Comparison of ENCODE assay signal across 8 cellular contexts in genomic region chr2:219161097-219161496, GRCh38. TPM values are rescaled to one million over a fixed set of nuclear protein-coding genes. Genes with fewer than 3 reads are reported as not detected.
DNase-seq lines count a peak whose midpoint lies in the region; ATAC-seq and TF ChIP-seq lines count a peak whose summit lies in the region.

No MANE protein-coding gene starts in this region.

- peak overlapping the region; percentile 93 for H3K4me3 Mint-ChIP-seq in neural progenitor cell

- H3K4me1 Mint-ChIP-seq in neural progenitor cell, result peaks cover 14% of the 10 kb centered on the region

- H3F3A ChIP-seq in neural progenitor cell (ENCODE audit: low read depth), result peaks cover 27% of the 10 kb centered on the region

- peak overlapping the region; percentile 77 to 94 (median 88); a peak in 20 of 22 replicates for H3K9ac ChIP-seq in BLaER1 treated with 17β-estradiol and CSF1 and Interleukin-3, amounts not matched to agents 10 nM and 100 nM
- no peak overlapping the region for H3K9ac ChIP-seq in neural progenitor cell

- H3K79me2 ChIP-seq in neural progenitor cell (ENCODE audit: low read depth), result no peaks in the 10 kb centered on the region

- H3K36me3 Mint-ChIP-seq in neural progenitor cell, result peaks cover 3% of the 10 kb centered on the region

- H3K27me3 Mint-ChIP-seq in neural progenitor cell (ENCODE audit: insufficient read depth, low read depth), result no peaks in the 10 kb centered on the region

- peaks cover 0 to 29% (median 0%) of the 10 kb centered on the region in 11 experiments; a peak in 6 of 22 replicates for H4K20me1 ChIP-seq in BLaER1 treated with 17β-estradiol and CSF1 and Interleukin-3, amounts not matched to agents 10 nM and 100 nM
- peaks cover 27% of the 10 kb centered on the region for H4K20me1 ChIP-seq in neural progenitor cell (ENCODE audit: low read depth)

- H3K27me3 ChIP-seq in BLaER1 treated with 17β-estradiol and CSF1 and Interleukin-3, amounts not matched to agents 10 nM and 100 nM, result no peaks in the 10 kb centered on the region
- H3K27me3 ChIP-seq in ectodermal cell (ENCODE audit: control insufficient read depth, insufficient read depth, low read length, poor library complexity, severe bottlenecking), result peaks cover 7% of the 10 kb centered on the region
- peaks cover 10% of the 10 kb centered on the region for H3K27me3 ChIP-seq in neural progenitor cell

- TF ChIP-seq CTCF in NB4 (IDR thresholded peaks at IDR 0.05; ENCODE audit: low read depth, low read length), result no peak
- TF ChIP-seq CTCF in neural progenitor cell (IDR thresholded peaks at IDR 0.05), result no peak

- no peak for DNase-seq in NB4 (ENCODE audit: low read depth)
- no peak for DNase-seq in neural progenitor cell (ENCODE audit: low spot score)
- DNase-seq in activated gamma-delta T cell (lab: John Stamatoyannopoulos, UW), result no peak
- DNase-seq in posterior vena cava (ENCODE audit: low spot score), result no peak

- no peak for ATAC-seq in HG03159 (IDR thresholded peaks at IDR 0.05; ENCODE audit: unreplicated experiment)
- no peak for ATAC-seq in HG02588 (IDR thresholded peaks at IDR 0.05; ENCODE audit: unreplicated experiment)

- H3K27ac Mint-ChIP-seq in neural progenitor cell, result no peak overlapping the region

- intact Hi-C loops in posterior vena cava (cut with DNase I), result loop anchor here (5.0 to 10.0 kb wide), 2 partner anchors 136 to 224 kb away; partner anchors contain the start of gene DNPEP (in 1 of the 2)

- H2AFZ ChIP-seq in neural progenitor cell (replicated peaks), result peak overlapping the region; percentile 86

- peaks cover 11 to 15% (median 14%) of the 10 kb centered on the region in 10 experiments for H3K4me1 ChIP-seq in BLaER1 treated with 17β-estradiol and CSF1 and Interleukin-3, amounts not matched to agents 10 nM and 100 nM
- H3K4me1 ChIP-seq in ectodermal cell (ENCODE audit: control insufficient read depth, insufficient read depth, low read length) (no peaks in the 10 kb centered on the region), neural progenitor cell (peaks cover 8% of the 10 kb centered on the region)

- TF ChIP-seq POLR2A in NB4 (IDR thresholded peaks at IDR 0.05; ENCODE audit: extremely low read depth, insufficient read length), result no peak

- peak overlapping the region; percentile 59 to 98 (median 80) for H3K4me2 ChIP-seq in BLaER1 treated with 17β-estradiol and CSF1 and Interleukin-3, amounts not matched to agents 10 nM and 100 nM
- peak overlapping the region; percentile 88 for H3K4me2 ChIP-seq in neural progenitor cell

- 71 to 72% methylated on average over 4 of the region's 4 CpGs for WGBS in ectodermal cell, 2 experiments

- peaks cover 11 to 32% (median 20%) of the 10 kb centered on the region in 11 experiments; a peak in 21 of 22 replicates for H3K36me3 ChIP-seq in BLaER1 treated with 17β-estradiol and CSF1 and Interleukin-3, amounts not matched to agents 10 nM and 100 nM
- no peaks in the 10 kb centered on the region for H3K36me3 ChIP-seq in ectodermal cell (ENCODE audit: control insufficient read depth, insufficient read depth, low read length)
- no peaks in the 10 kb centered on the region for H3K36me3 ChIP-seq in neural progenitor cell

- peak overlapping the region in 6 of 11 experiments; percentile 83 to 94 (median 90); a peak in 10 of 22 replicates for H3K27ac ChIP-seq in BLaER1 treated with 17β-estradiol and CSF1 and Interleukin-3, amounts not matched to agents 10 nM and 100 nM
- H3K27ac ChIP-seq in ectodermal cell (ENCODE audit: insufficient read depth, low read depth, low read length, poor library complexity, severe bottlenecking) (no peak overlapping the region), neural progenitor cell (no peak overlapping the region)

- no peaks in the 10 kb centered on the region for H3K9me3 ChIP-seq in BLaER1 treated with 17β-estradiol and CSF1 and Interleukin-3, amounts not matched to agents 10 nM and 100 nM (replicated peaks in 1 of 11)
- H3K9me3 ChIP-seq in ectodermal cell (ENCODE audit: control insufficient read depth, low read length) (no peaks in the 10 kb centered on the region), neural progenitor cell (ENCODE audit: low read depth) (no peaks in the 10 kb centered on the region)

- no peaks in the 10 kb centered on the region for H3K9me3 Mint-ChIP-seq in neural progenitor cell

- H3K4me3 ChIP-seq in BLaER1 treated with 17β-estradiol and CSF1 and Interleukin-3, amounts not matched to agents 10 nM and 100 nM, result peak overlapping the region; percentile 56 to 75 (median 66)
- peak overlapping the region; percentile 67 for H3K4me3 ChIP-seq in NB4 (ENCODE audit: low read depth, low read length)
- H3K4me3 ChIP-seq in ectodermal cell (ENCODE audit: insufficient read depth, low read depth, low read length), result peak overlapping the region; percentile 66
- peak overlapping the region; percentile 67 for H3K4me3 ChIP-seq in neural progenitor cell

RNA-seq across cellular contexts. Expression of gene NHEJ1, which starts 0.5 kb away (rescaled TPM):
- polyA plus RNA-seq in ectodermal cell (2013, experiment 1 of 4), result 33.1 TPM
- polyA plus RNA-seq in ectodermal cell (2013, experiment 2 of 4), result 30.5 TPM
- polyA plus RNA-seq in ectodermal cell (2013, experiment 3 of 4), result 22.4 TPM
- polyA plus RNA-seq in ectodermal cell (2013, experiment 4 of 4), result 28.5 TPM
- total RNA-seq in neural progenitor cell (ENCODE audit: low replicate concordance) (23.9 and 25.5 TPM in 2 replicates), posterior vena cava (10 to 100 TPM in 1 of 2 donors, 1 to 10 TPM in 1; 8.9 to 11.6 TPM)

RNA-seq across cellular contexts. Expression of gene SLC23A3, which starts 8.7 kb away (rescaled TPM):
- 0.41 TPM for polyA plus RNA-seq in ectodermal cell (2013, experiment 1 of 4)
- 0.50 TPM for polyA plus RNA-seq in ectodermal cell (2013, experiment 2 of 4)
- 0.11 TPM for polyA plus RNA-seq in ectodermal cell (2013, experiment 3 of 4)
- 0.12 TPM for polyA plus RNA-seq in ectodermal cell (2013, experiment 4 of 4)
- total RNA-seq in neural progenitor cell (ENCODE audit: low replicate concordance) (0.06 and 1.4 TPM in 2 replicates), posterior vena cava (1 to 10 TPM in 1 of 2 donors, under 1 TPM in 1; 0.71 to 2.1 TPM)

RNA-seq across cellular contexts. Expression of gene CNPPD1, which starts 15.6 kb away (rescaled TPM):
- polyA plus RNA-seq in ectodermal cell (2013, experiment 1 of 4), result 35.8 TPM
- polyA plus RNA-seq in ectodermal cell (2013, experiment 2 of 4), result 32.1 TPM
- polyA plus RNA-seq in ectodermal cell (2013, experiment 3 of 4), result 28.7 TPM
- 32.5 TPM for polyA plus RNA-seq in ectodermal cell (2013, experiment 4 of 4)
- total RNA-seq in neural progenitor cell (ENCODE audit: low replicate concordance) (15.8 and 21.8 TPM in 2 replicates), posterior vena cava (10 to 100 TPM; 46.7 to 49.2 TPM)

RNA-seq across cellular contexts. Expression of gene RETREG2, which starts 17.0 kb away (rescaled TPM):
- 80.7 TPM for polyA plus RNA-seq in ectodermal cell (2013, experiment 1 of 4)
- polyA plus RNA-seq in ectodermal cell (2013, experiment 2 of 4), result 79.0 TPM
- polyA plus RNA-seq in ectodermal cell (2013, experiment 3 of 4), result 61.6 TPM
- 70.4 TPM for polyA plus RNA-seq in ectodermal cell (2013, experiment 4 of 4)
- total RNA-seq in neural progenitor cell (ENCODE audit: low replicate concordance) (32.9 and 53.5 TPM in 2 replicates), posterior vena cava (10 to 100 TPM; 54.4 to 56.8 TPM)

RNA-seq across cellular contexts. Expression of gene ZFAND2B, which starts 45.5 kb away (rescaled TPM):
- polyA plus RNA-seq in ectodermal cell (2013, experiment 1 of 4), result 27.0 TPM
- polyA plus RNA-seq in ectodermal cell (2013, experiment 2 of 4), result 22.2 TPM
- 28.1 TPM for polyA plus RNA-seq in ectodermal cell (2013, experiment 3 of 4)
- polyA plus RNA-seq in ectodermal cell (2013, experiment 4 of 4), result 25.0 TPM
- total RNA-seq in neural progenitor cell (ENCODE audit: low replicate concordance) (13.6 and 23.8 TPM in 2 replicates), posterior vena cava (10 to 100 TPM; 33.8 to 34.7 TPM)

Comparison
In these comparisons a context has a peak if more than half of its experiments do, and no peak if none do; other contexts are left out.
1. H3K27ac ChIP-seq: peak in BLaER1 treated with 17β-estradiol and CSF1 and Interleukin-3, amounts not matched to agents 10 nM and 100 nM (6 of 11); none in ectodermal cell (single experiment) and neural progenitor cell (single experiment).
2. Peak in every context shown above with its lines, with median percentiles within 50 percentile points of each other: H3K4me3 ChIP-seq.